1 cellular context compared by ENCODE assay signal in the genomic region with DNA sequence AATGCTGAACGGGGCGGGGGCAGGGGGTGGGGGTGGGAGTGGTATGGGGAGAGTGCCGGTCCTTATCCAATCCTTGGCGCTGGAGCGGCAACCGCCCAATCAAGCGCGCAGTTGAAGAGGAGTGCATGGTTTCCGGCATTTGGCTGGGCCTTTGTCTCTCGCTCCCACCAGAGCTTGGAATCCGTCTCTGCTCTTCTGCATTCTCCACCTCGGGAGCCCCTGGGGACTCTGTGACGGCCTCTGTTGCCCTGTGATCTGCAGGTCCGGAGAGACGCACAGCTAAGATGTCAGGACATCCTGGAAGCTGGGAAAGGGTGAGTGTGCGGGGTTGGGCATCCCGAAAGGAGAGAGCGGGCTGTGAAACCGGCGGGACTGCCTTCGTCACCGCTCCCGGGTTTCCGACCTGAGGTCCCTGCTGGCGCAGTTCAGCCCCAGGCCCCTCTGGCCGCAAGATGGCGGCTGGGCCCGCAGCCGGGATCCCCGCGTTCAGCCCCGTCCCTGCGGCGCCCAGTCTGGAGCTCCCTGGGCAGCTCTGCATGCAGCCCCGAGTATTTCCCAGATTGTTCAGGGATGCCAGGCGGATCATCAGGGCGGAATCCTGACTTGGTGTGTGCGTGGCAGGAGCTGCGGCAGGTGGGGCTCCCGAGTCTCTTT.
TF ChIP-seq lines count a peak whose summit lies in the region.

No MANE protein-coding gene starts in this region.

TF ChIP-seq in HEK293, 187 proteins besides CTCF, POLR2A, EP300 and RAD21 (continued from another document):
- TF ChIP-seq, protein P1, sequence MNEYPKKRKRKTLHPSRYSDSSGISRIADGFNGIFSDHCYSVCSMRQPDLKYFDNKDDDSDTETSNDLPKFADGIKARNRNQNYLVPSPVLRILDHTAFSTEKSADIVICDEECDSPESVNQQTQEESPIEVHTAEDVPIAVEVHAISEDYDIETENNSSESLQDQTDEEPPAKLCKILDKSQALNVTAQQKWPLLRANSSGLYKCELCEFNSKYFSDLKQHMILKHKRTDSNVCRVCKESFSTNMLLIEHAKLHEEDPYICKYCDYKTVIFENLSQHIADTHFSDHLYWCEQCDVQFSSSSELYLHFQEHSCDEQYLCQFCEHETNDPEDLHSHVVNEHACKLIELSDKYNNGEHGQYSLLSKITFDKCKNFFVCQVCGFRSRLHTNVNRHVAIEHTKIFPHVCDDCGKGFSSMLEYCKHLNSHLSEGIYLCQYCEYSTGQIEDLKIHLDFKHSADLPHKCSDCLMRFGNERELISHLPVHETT (tag by site-specific recombination; IDR thresholded peaks at IDR 0.05) = no peak
- TF ChIP-seq ZNF629 (tag by site-specific recombination; IDR thresholded peaks at IDR 0.05) = peak; percentile 61
- TF ChIP-seq PBX3 (CRISPR knock-in tag; IDR thresholded peaks at IDR 0.05) = 0 out of 2 replicates have a peak, but pooled peaks have one; percentile 62
